14 cellular contexts compared by ENCODE assay signal in genomic region chr1:11518791-11519628, GRCh38. TPM values are rescaled to one million over a fixed set of nuclear protein-coding genes. Genes with fewer than 3 reads are reported as not detected.
"Had no signal": no experiment of that assay in that cellular context is flagged by ENCODE, and none has a peak within 500 bp of the region (broad histone marks: within the 10 kb centered on the region; RNA-seq: fewer than 3 reads in every experiment).

No MANE protein-coding gene starts in this region.

- DNase-seq: activated CD4-positive, alpha-beta T cell treated with anti-CD3 and anti-CD28 coated beads, Interleukin-2, amount 10 ng/mL, durations not matched to agents 7 days and 5 days; activated CD4-positive, CD25-positive, alpha-beta regulatory T cell; activated CD8-positive, alpha-beta memory T cell treated with anti-CD3 and anti-CD28 coated beads, Interleukin-2, amount 50 U/mL, for 48 hours; activated gamma-delta T cell; activated T-cell treated with anti-CD3 and anti-CD28 coated beads, Interleukin-2, amount 50 U/mL, for 72 hours; islet precursor cell; T-helper 17 cell; uterus had no signal

- H3K36me3 ChIP-seq: ascending aorta, breast epithelium, uterus had no signal

- H3K27me3 ChIP-seq: ascending aorta, breast epithelium, uterus had no signal

- ATAC-seq: activated T-cell treated with anti-CD3 and anti-CD28 coated beads, Interleukin-2, amount 50 U/mL, for 72 hours; esophagus mucosa; left lobe of liver; stimulated activated effector memory CD8-positive, alpha-beta T cell treated with anti-CD3 and anti-CD28 coated beads, Interleukin-12 subunit alpha, Interleukin-12 subunit beta, amount 100 ng/mL, for 72 hours; T-helper 17 cell had no signal

- H3K4me1 ChIP-seq: ascending aorta, breast epithelium, parathyroid adenoma, uterus had no signal

- H2AFZ ChIP-seq: parathyroid adenoma had no signal

- H3K36me3 Mint-ChIP-seq: stimulated activated effector memory CD8-positive, alpha-beta T cell treated with anti-CD3 and anti-CD28 coated beads, Interleukin-12 subunit alpha, Interleukin-12 subunit beta, amount 100 ng/mL, for 72 hours had no signal

- H3K9me3 Mint-ChIP-seq: activated CD4-positive, alpha-beta T cell treated with anti-CD3 and anti-CD28 coated beads, Interleukin-2, amount 10 ng/mL, durations not matched to agents 7 days and 5 days; activated T-cell treated with anti-CD3 and anti-CD28 coated beads, Interleukin-2, amount 50 U/mL, for 72 hours; stimulated activated effector memory CD8-positive, alpha-beta T cell treated with anti-CD3 and anti-CD28 coated beads, Interleukin-12 subunit alpha, Interleukin-12 subunit beta, amount 100 ng/mL, for 72 hours had no signal

- H3K4me3 Mint-ChIP-seq: activated CD4-positive, alpha-beta T cell treated with anti-CD3 and anti-CD28 coated beads, Interleukin-2, amount 10 ng/mL, durations not matched to agents 7 days and 5 days; activated T-cell treated with anti-CD3 and anti-CD28 coated beads, Interleukin-2, amount 50 U/mL, for 72 hours; stimulated activated effector memory CD8-positive, alpha-beta T cell treated with anti-CD3 and anti-CD28 coated beads, Interleukin-12 subunit alpha, Interleukin-12 subunit beta, amount 100 ng/mL, for 72 hours; T-helper 17 cell had no signal

- H3K27ac Mint-ChIP-seq: activated CD4-positive, alpha-beta T cell treated with anti-CD3 and anti-CD28 coated beads, Interleukin-2, amount 10 ng/mL, durations not matched to agents 7 days and 5 days; activated T-cell treated with anti-CD3 and anti-CD28 coated beads, Interleukin-2, amount 50 U/mL, for 72 hours; stimulated activated effector memory CD8-positive, alpha-beta T cell treated with anti-CD3 and anti-CD28 coated beads, Interleukin-12 subunit alpha, Interleukin-12 subunit beta, amount 100 ng/mL, for 72 hours; T-helper 17 cell had no signal

- H3K79me2 ChIP-seq: parathyroid adenoma had no signal

- H3K27ac ChIP-seq: ascending aorta, breast epithelium, parathyroid adenoma, uterus had no signal

- H3K4me1 Mint-ChIP-seq: stimulated activated effector memory CD8-positive, alpha-beta T cell treated with anti-CD3 and anti-CD28 coated beads, Interleukin-12 subunit alpha, Interleukin-12 subunit beta, amount 100 ng/mL, for 72 hours had no signal

- H3K9me3 ChIP-seq: ascending aorta, breast epithelium, uterus had no signal

- H3K27me3 Mint-ChIP-seq: activated CD4-positive, alpha-beta T cell treated with anti-CD3 and anti-CD28 coated beads, Interleukin-2, amount 10 ng/mL, durations not matched to agents 7 days and 5 days had no signal

- H3K9ac ChIP-seq: parathyroid adenoma had no signal

- H3K4me3 ChIP-seq: ascending aorta, breast epithelium, uterus had no signal

RNA-seq across cellular contexts. Expression of gene DISP3, which starts 40.1 kb away (rescaled TPM):
- total RNA-seq: ascending aorta, esophagus mucosa, left lobe of liver had no signal
